8 cellular contexts compared by ENCODE assay signal in genomic region chr5:141850183-141850768, GRCh38.
A peak's percentile ranks its signal among the peaks of the same experiment; 100 is the strongest.
DNase-seq lines count a peak whose midpoint lies in the region; ATAC-seq and TF ChIP-seq lines count a peak whose summit lies in the region.

No MANE protein-coding gene starts in this region.

- ATAC-seq in HG03039 (IDR thresholded peaks at IDR 0.05; ENCODE audit: unreplicated experiment): peak; percentile 11
- no peak for ATAC-seq in GM21360 (IDR thresholded peaks at IDR 0.05; ENCODE audit: unreplicated experiment)

- DNase-seq in DMS79 treated with DMSO at 0.1 percent for 48 hours (lab: John Stamatoyannopoulos, UW) (peak; percentile 6), DMS79 (lab: John Stamatoyannopoulos, UW) (no peak), RWPE1 (ENCODE audit: low spot score) (peak; percentile 94), brain microvascular endothelial cell (peak; percentile 24)
- peak; percentile 25 for DNase-seq in stimulated activated CD4-positive, alpha-beta T cell treated with anti-CD3 and anti-CD28 coated beads, Interleukin-12 subunit alpha, Interleukin-12 subunit beta, amount 100 ng/mL, for 4 hours

- H3K27ac ChIP-seq in RWPE1: peak overlapping the region; percentile 99
- H3K27ac ChIP-seq in brain microvascular endothelial cell: peak overlapping the region; percentile 86

- CTCF ChIA-PET in RWPE1 (lab: Yijun Ruan, JAX): interaction anchor here (0.6 to 1.3 kb wide), 2 partner anchors 28 to 111 kb away, joined by 4 to 5 read pairs; partner anchors contain the start of gene PCDH1

- TF ChIP-seq CTCF in RWPE1 (conservative IDR thresholded peaks at IDR 0.05; ENCODE audit: low read depth): no peak
- no peak for TF ChIP-seq CTCF in brain microvascular endothelial cell (IDR thresholded peaks at IDR 0.05; ENCODE audit: low read depth, low read length, missing control alignments)

- H3K9me3 ChIP-seq in iPS-18c (ENCODE audit: control insufficient read depth, insufficient read depth, low read length): peaks cover 2% of the 10 kb centered on the region

- H3K36me3 ChIP-seq in brain microvascular endothelial cell (replicated peaks): no peaks in the 10 kb centered on the region

- H3K4me3 ChIP-seq in brain microvascular endothelial cell (ENCODE audit: low read depth, low read length) (peak overlapping the region; percentile 68), iPS-18c (ENCODE audit: insufficient read depth, low read depth, low read length) (peak overlapping the region; percentile 90)

- POLR2A ChIA-PET in RWPE1 (lab: Yijun Ruan, JAX; ENCODE audit: low non-redundant PET): interaction anchor here (0.5 to 1.7 kb wide), 6 partner anchors 18 to 878 kb away, joined by 3 to 13 read pairs (median 6); partner anchors contain the start of gene PCDH1

- H3K27me3 ChIP-seq in brain microvascular endothelial cell (replicated peaks): no peaks in the 10 kb centered on the region

- in situ Hi-C loops in brain microvascular endothelial cell (cut with HindIII; ENCODE audit: low pct_ligation_motif_present, low sequenced_read_pairs): no loop called here
